ENCODE assay signal across 7 cellular contexts in genomic region chr17:82458885-82459424, GRCh38. TPM values are rescaled to one million over a fixed set of nuclear protein-coding genes. Genes with fewer than 3 reads are reported as not detected.
DNase-seq lines count a peak whose midpoint lies in the region; ATAC-seq and TF ChIP-seq lines count a peak whose summit lies in the region.

No MANE protein-coding gene starts in this region.

- peak overlapping the region; percentile 93 for H3K4me3 Mint-ChIP-seq in T-helper 1 cell treated with Interleukin-12 subunit alpha and Interleukin-12 subunit beta and Interleukin-4 antibody, amounts not matched to agents 30 μg/mL and 1 μg/mL, for 36 hours
- H3K4me3 Mint-ChIP-seq in naive thymus-derived CD8-positive, alpha-beta T cell: peak overlapping the region; percentile 84 to 97 (median 91)

- no peak for TF ChIP-seq CTCF in GM06990 (IDR thresholded peaks at IDR 0.05; ENCODE audit: insufficient read depth, low read length, poor library complexity, severe bottlenecking)

- no peaks in the 10 kb centered on the region for H3K9me3 Mint-ChIP-seq in T-helper 1 cell treated with Interleukin-12 subunit alpha and Interleukin-12 subunit beta and Interleukin-4 antibody, amounts not matched to agents 30 μg/mL and 1 μg/mL, for 36 hours
- H3K9me3 Mint-ChIP-seq in naive thymus-derived CD8-positive, alpha-beta T cell: no peaks in the 10 kb centered on the region

- H3K27me3 ChIP-seq in GM06990 (replicated peaks; ENCODE audit: control insufficient read depth, insufficient read depth, low read length): no peaks in the 10 kb centered on the region

- peaks cover 38% of the 10 kb centered on the region for H3K36me3 Mint-ChIP-seq in T-helper 1 cell treated with Interleukin-12 subunit alpha and Interleukin-12 subunit beta and Interleukin-4 antibody, amounts not matched to agents 30 μg/mL and 1 μg/mL, for 36 hours (ENCODE audit: low read depth)
- peaks cover 0 to 34% (median 3%) of the 10 kb centered on the region in 3 donors for H3K36me3 Mint-ChIP-seq in naive thymus-derived CD8-positive, alpha-beta T cell

- DNase-seq in GM06990 (ENCODE audit: extremely low read depth, insufficient read length) (peak; percentile 57), erythroblast (lab: John Stamatoyannopoulos, UW) (peak; percentile 71 to 75)
- peak in 5 of 10 donors; percentile 20 to 48 (median 34) for DNase-seq in naive thymus-derived CD8-positive, alpha-beta T cell

- peak overlapping the region; percentile 92 for H3K4me3 ChIP-seq in GM06990 (replicated peaks; ENCODE audit: low read depth, low read length)

- POLR2A ChIA-PET in naive thymus-derived CD8-positive, alpha-beta T cell (lab: Charles Lee): interaction anchor here (0.7 to 3.6 kb wide), 10 partner anchors 10 to 594 kb away, joined by 3 to 31 read pairs (median 3); partner anchors contain the start of genes FOXK2 and SECTM1

- H3K36me3 ChIP-seq in GM06990 (ENCODE audit: control insufficient read depth, insufficient read depth, low read length): peaks cover 22% of the 10 kb centered on the region

- H3K27ac Mint-ChIP-seq in T-helper 1 cell treated with Interleukin-12 subunit alpha and Interleukin-12 subunit beta and Interleukin-4 antibody, amounts not matched to agents 30 μg/mL and 1 μg/mL, for 36 hours: peak overlapping the region; percentile 88
- H3K27ac Mint-ChIP-seq in naive thymus-derived CD8-positive, alpha-beta T cell: peak overlapping the region; percentile 58 to 95 (median 85)

- no peak for TF ChIP-seq POLR2A in erythroblast (IDR thresholded peaks at IDR 0.05; ENCODE audit: low read length)

- H3K4me1 Mint-ChIP-seq in T-helper 1 cell treated with Interleukin-12 subunit alpha and Interleukin-12 subunit beta and Interleukin-4 antibody, amounts not matched to agents 30 μg/mL and 1 μg/mL, for 36 hours (ENCODE audit: low read depth): peaks cover 50% of the 10 kb centered on the region
- H3K4me1 Mint-ChIP-seq in naive thymus-derived CD8-positive, alpha-beta T cell: peaks cover 23 to 46% (median 32%) of the 10 kb centered on the region in 4 donors

- peak; percentile 4 for ATAC-seq in HG02588 (IDR thresholded peaks at IDR 0.05; ENCODE audit: unreplicated experiment)
- ATAC-seq in naive thymus-derived CD8-positive, alpha-beta T cell: no peak
- ATAC-seq in GM18870 (IDR thresholded peaks at IDR 0.05; ENCODE audit: unreplicated experiment): no peak
- ATAC-seq in GM19324 (IDR thresholded peaks at IDR 0.05; ENCODE audit: low FRiP score, unreplicated experiment): no peak

- no peaks in the 10 kb centered on the region for H3K27me3 Mint-ChIP-seq in T-helper 1 cell treated with Interleukin-12 subunit alpha and Interleukin-12 subunit beta and Interleukin-4 antibody, amounts not matched to agents 30 μg/mL and 1 μg/mL, for 36 hours (ENCODE audit: low read depth)
- no peaks in the 10 kb centered on the region for H3K27me3 Mint-ChIP-seq in naive thymus-derived CD8-positive, alpha-beta T cell

RNA-seq across cellular contexts. Expression of gene NARF, which starts 0.4 kb away (rescaled TPM):
- total RNA-seq in naive thymus-derived CD8-positive, alpha-beta T cell: 10 to 100 TPM; 70.1 to 83.9 TPM
- polyA plus RNA-seq in naive thymus-derived CD8-positive, alpha-beta T cell: 100 to 1,000 TPM in 2 of 3 donors, 10 to 100 TPM in 1; 93.6 to 127 (median 110) TPM

RNA-seq across cellular contexts. Expression of gene CYBC1, which starts 8.4 kb away (rescaled TPM):
- total RNA-seq in naive thymus-derived CD8-positive, alpha-beta T cell: 100 to 1,000 TPM; 207 to 213 TPM
- 100 to 1,000 TPM; 133 to 149 (median 147) TPM for polyA plus RNA-seq in naive thymus-derived CD8-positive, alpha-beta T cell

RNA-seq across cellular contexts. Expression of gene OGFOD3, which starts 40.6 kb away (rescaled TPM):
- 10 to 100 TPM; 25.6 to 29.1 TPM for total RNA-seq in naive thymus-derived CD8-positive, alpha-beta T cell
- 10 to 100 TPM; 32.4 to 35.2 (median 32.6) TPM for polyA plus RNA-seq in naive thymus-derived CD8-positive, alpha-beta T cell

RNA-seq across cellular contexts. Expression of gene HEXD, which starts 40.8 kb away (rescaled TPM):
- total RNA-seq in naive thymus-derived CD8-positive, alpha-beta T cell: 100 to 1,000 TPM; 112 to 122 TPM
- 10 to 100 TPM; 12.1 to 18.8 (median 12.2) TPM for polyA plus RNA-seq in naive thymus-derived CD8-positive, alpha-beta T cell
